In genomic region chr17:81918333-81918669, GRCh38 we compare ENCODE assay signal across 8 cellular contexts. TPM values are rescaled to one million over a fixed set of nuclear protein-coding genes. Genes with fewer than 3 reads are reported as not detected.
DNase-seq lines count a peak whose midpoint lies in the region; ATAC-seq and TF ChIP-seq lines count a peak whose summit lies in the region.
"Not testable (repeated sequence)": the region's sequence is repeated elsewhere in the genome, so short reads cannot be mapped to it uniquely, and the experiment has no call there.

No MANE protein-coding gene starts in this region.

- H3K36me3 ChIP-seq in colonic mucosa = peaks cover 12% of the 10 kb centered on the region
- peaks cover 10 to 11% of the 10 kb centered on the region in 2 donors for H3K36me3 ChIP-seq in prostate gland
- not testable (repeated sequence) for H3K36me3 ChIP-seq in uterus

- not testable (repeated sequence) for H3K9me3 Mint-ChIP-seq in activated CD4-positive, alpha-beta T cell treated with anti-CD3 and anti-CD28 coated beads, Interleukin-2, amount 10 ng/mL, durations not matched to agents 7 days and 5 days

- peak; percentile 12 for ATAC-seq in GM19035 (IDR thresholded peaks at IDR 0.05; ENCODE audit: unreplicated experiment)
- peak; percentile 7 for ATAC-seq in HG02870 (IDR thresholded peaks at IDR 0.05; ENCODE audit: unreplicated experiment)
- peak; percentile 18 for ATAC-seq in left colon

- peak overlapping the region in 1 of 2 donors; percentile 71 for H3K9ac ChIP-seq in colonic mucosa (ENCODE audit: low read depth in 2 of 2, low read length in 2 of 2)

- H3K4me3 Mint-ChIP-seq in activated CD4-positive, alpha-beta T cell treated with anti-CD3 and anti-CD28 coated beads, Interleukin-2, amount 10 ng/mL, durations not matched to agents 7 days and 5 days = peak overlapping the region; percentile 84

- peaks cover 32% of the 10 kb centered on the region for H3K4me1 Mint-ChIP-seq in activated CD4-positive, alpha-beta T cell treated with anti-CD3 and anti-CD28 coated beads, Interleukin-2, amount 10 ng/mL, durations not matched to agents 7 days and 5 days

- intact Hi-C loops in colonic mucosa (cut with DNase I); left colon (cut with DNase I, micrococcal nuclease); prostate gland (cut with DNase I); uterus (cut with DNase I; ENCODE audit: low total_unique reads): not testable (repeated sequence)

- CTCF ChIA-PET in activated CD4-positive, alpha-beta T cell treated with anti-CD3 and anti-CD28 coated beads, Interleukin-2, amount 10 ng/mL, durations not matched to agents 7 days and 5 days (lab: Charles Lee) = not testable (repeated sequence)

- not testable (repeated sequence) for H3K27me3 Mint-ChIP-seq in activated CD4-positive, alpha-beta T cell treated with anti-CD3 and anti-CD28 coated beads, Interleukin-2, amount 10 ng/mL, durations not matched to agents 7 days and 5 days

- H3K4me3 ChIP-seq in Jurkat, Clone E6-1 (ENCODE audit: low read length) = peak overlapping the region; percentile 45
- peak overlapping the region; percentile 86 for H3K4me3 ChIP-seq in colonic mucosa
- peak overlapping the region; percentile 88 to 98 for H3K4me3 ChIP-seq in prostate gland
- peak overlapping the region; percentile 36 to 81 for H3K4me3 ChIP-seq in uterus

- not testable (repeated sequence) for TF ChIP-seq CTCF in colonic mucosa (IDR thresholded peaks at IDR 0.05); prostate gland (IDR thresholded peaks at IDR 0.05); uterus (IDR thresholded peaks at IDR 0.05)

- WGBS in prostate gland = 31% methylated on average over 9 of the region's 9 CpGs

- not testable (repeated sequence) for H3K27me3 ChIP-seq in colonic mucosa; prostate gland (replicated peaks; ENCODE audit: insufficient read depth); uterus

- TF ChIP-seq POLR2A in prostate gland (IDR thresholded peaks at IDR 0.05); uterus (IDR thresholded peaks at IDR 0.05): not testable (repeated sequence)

- DNase-seq in Jurkat, Clone E6-1 (ENCODE audit: low read depth, low spot score); activated CD4-positive, alpha-beta T cell treated with anti-CD3 and anti-CD28 coated beads, Interleukin-2, amount 10 ng/mL, durations not matched to agents 7 days and 5 days; colonic mucosa; left colon; prostate gland (ENCODE audit: low spot score); uterus: not testable (repeated sequence)

- peak overlapping the region; percentile 88 for H3K27ac ChIP-seq in colonic mucosa
- H3K27ac ChIP-seq in prostate gland = peak overlapping the region; percentile 72 to 80
- peak overlapping the region in 1 of 2 donors; percentile 21 for H3K27ac ChIP-seq in uterus

- not testable (repeated sequence) for H3K9me3 ChIP-seq in colonic mucosa, prostate gland, uterus

- H3K27ac Mint-ChIP-seq in activated CD4-positive, alpha-beta T cell treated with anti-CD3 and anti-CD28 coated beads, Interleukin-2, amount 10 ng/mL, durations not matched to agents 7 days and 5 days = peak overlapping the region; percentile 90

- H3K4me1 ChIP-seq in colonic mucosa = peaks cover 20% of the 10 kb centered on the region
- H3K4me1 ChIP-seq in prostate gland (replicated peaks) = not testable (repeated sequence)
- peaks cover 5 to 18% of the 10 kb centered on the region in 2 donors for H3K4me1 ChIP-seq in uterus

- POLR2A ChIA-PET in activated CD4-positive, alpha-beta T cell treated with anti-CD3 and anti-CD28 coated beads, Interleukin-2, amount 10 ng/mL, durations not matched to agents 7 days and 5 days (lab: Charles Lee) = not testable (repeated sequence)

- H3K36me3 Mint-ChIP-seq in activated CD4-positive, alpha-beta T cell treated with anti-CD3 and anti-CD28 coated beads, Interleukin-2, amount 10 ng/mL, durations not matched to agents 7 days and 5 days (ENCODE audit: low read depth) = peaks cover 37% of the 10 kb centered on the region

RNA-seq across cellular contexts. Expression of gene SIRT7, which starts 0.3 kb away (rescaled TPM):
- 32.6 TPM for polyA plus RNA-seq in Jurkat, Clone E6-1 (2012; ENCODE audit: insufficient read depth, insufficient read length)
- total RNA-seq in activated CD4-positive, alpha-beta T cell treated with anti-CD3 and anti-CD28 coated beads, Interleukin-2, amount 10 ng/mL, durations not matched to agents 7 days and 5 days = 10 to 100 TPM; 55.6 to 71.2 TPM
- total RNA-seq in colonic mucosa (10 to 100 TPM; 43.3 to 81.9 TPM), left colon (10 to 100 TPM; 63.2 to 67.5 TPM), prostate gland (10 to 100 TPM; 22.4 to 39.9 TPM), uterus (10 to 100 TPM in 3 of 4 donors, under 1 TPM in 1; 0.77 to 87.1 (median 14.6) TPM)

RNA-seq across cellular contexts. Expression of gene PCYT2, which starts 7.1 kb away (rescaled TPM):
- 39.1 TPM for polyA plus RNA-seq in Jurkat, Clone E6-1 (2012; ENCODE audit: insufficient read depth, insufficient read length)
- total RNA-seq in activated CD4-positive, alpha-beta T cell treated with anti-CD3 and anti-CD28 coated beads, Interleukin-2, amount 10 ng/mL, durations not matched to agents 7 days and 5 days = 10 to 100 TPM; 37.6 to 39.0 TPM
- total RNA-seq in colonic mucosa (10 to 100 TPM; 47.5 to 71.6 TPM), left colon (10 to 100 TPM; 49.9 to 68.9 TPM), prostate gland (10 to 100 TPM; 51.4 to 69.2 TPM), uterus (10 to 100 TPM in 3 of 4 donors, 1 to 10 TPM in 1; 4.1 to 27.7 (median 18.8) TPM)

RNA-seq across cellular contexts. Expression of gene MAFG, which starts 9.2 kb away (rescaled TPM):
- 15.1 TPM for polyA plus RNA-seq in Jurkat, Clone E6-1 (2012; ENCODE audit: insufficient read depth, insufficient read length)
- 10 to 100 TPM; 15.8 to 20.2 TPM for total RNA-seq in activated CD4-positive, alpha-beta T cell treated with anti-CD3 and anti-CD28 coated beads, Interleukin-2, amount 10 ng/mL, durations not matched to agents 7 days and 5 days
- 10 to 100 TPM; 16.0 to 20.4 TPM for total RNA-seq in colonic mucosa
- 10 to 100 TPM; 17.8 to 19.7 TPM for total RNA-seq in left colon
- total RNA-seq in prostate gland = 10 to 100 TPM; 11.3 to 27.7 TPM
- total RNA-seq in uterus = 10 to 100 TPM in 3 of 4 donors, 1 to 10 TPM in 1; 9.7 to 23.1 (median 12.7) TPM

RNA-seq across cellular contexts. Expression of gene NPB, which starts 16.3 kb away (rescaled TPM):
- not detected for polyA plus RNA-seq in Jurkat, Clone E6-1 (2012; ENCODE audit: insufficient read depth, insufficient read length)
- under 1 TPM; 0.48 to 0.69 TPM for total RNA-seq in activated CD4-positive, alpha-beta T cell treated with anti-CD3 and anti-CD28 coated beads, Interleukin-2, amount 10 ng/mL, durations not matched to agents 7 days and 5 days
- under 1 TPM in 1 of 2 donors, not detected in 1; 0.22 TPM for total RNA-seq in colonic mucosa
- under 1 TPM in 1 of 2 donors, not detected in 1; 0.11 TPM for total RNA-seq in left colon
- 10 to 100 TPM in 1 of 2 donors, 1 to 10 TPM in 1; 9.8 to 10.9 TPM for total RNA-seq in prostate gland
- total RNA-seq in uterus = 1 to 10 TPM in 2 of 4 donors, not detected in 2; 2.0 to 2.1 TPM

RNA-seq across cellular contexts. Expression of gene PYCR1, which starts 18.8 kb away (rescaled TPM):
- polyA plus RNA-seq in Jurkat, Clone E6-1 (2012; ENCODE audit: insufficient read depth, insufficient read length) = 78.4 TPM
- total RNA-seq in activated CD4-positive, alpha-beta T cell treated with anti-CD3 and anti-CD28 coated beads, Interleukin-2, amount 10 ng/mL, durations not matched to agents 7 days and 5 days = 10 to 100 TPM; 22.8 to 26.9 TPM
- total RNA-seq in colonic mucosa = 100 to 1,000 TPM in 1 of 2 donors, 10 to 100 TPM in 1; 56.5 to 131 TPM
- total RNA-seq in left colon = 10 to 100 TPM; 40.2 to 55.6 TPM
- total RNA-seq in prostate gland = 10 to 100 TPM; 35.0 to 91.2 TPM
- total RNA-seq in uterus = 10 to 100 TPM in 2 of 4 donors, 1 to 10 TPM in 2; 4.2 to 81.5 (median 8.1) TPM
